In genomic region chr3:62451211-62451892, GRCh38 we compare ENCODE assay signal across 23 cellular contexts.
DNase-seq lines count a peak whose midpoint lies in the region; ATAC-seq, FAIRE-seq and TF ChIP-seq lines count a peak whose summit lies in the region.
"Had no signal": no experiment of that assay in that cellular context is flagged by ENCODE, and none has a peak within 500 bp of the region (broad histone marks: within the 10 kb centered on the region; RNA-seq: fewer than 3 reads in every experiment).

No MANE protein-coding gene starts in this region.

- intact Hi-C loops in HepG2 (cut with micrococcal nuclease; ENCODE audit: unreplicated experiment): no loop called here
- intact Hi-C loops in right lobe of liver (cut with DNase I): no loop called here

- no peaks in the 10 kb centered on the region for H3K36me3 Mint-ChIP-seq in activated naive CD8-positive, alpha-beta T cell treated with anti-CD3 and anti-CD28 coated beads, Interleukin-2, amount 50 U/mL, for 24 hours (ENCODE audit: low read depth)
- peaks cover 7% of the 10 kb centered on the region for H3K36me3 Mint-ChIP-seq in progenitor cell of endocrine pancreas (ENCODE audit: insufficient read depth)
- H3K36me3 Mint-ChIP-seq: CD14-positive monocyte had no signal

- no peak for ATAC-seq in HepG2
- ATAC-seq in right lobe of liver: no peak
- peak; percentile 40 for ATAC-seq in activated naive CD8-positive, alpha-beta T cell treated with anti-CD3 and anti-CD28 coated beads, Interleukin-2, amount 50 U/mL, for 24 hours
- ATAC-seq: A549 had no signal

- H3K36me3 ChIP-seq in HepG2 (replicated peaks in 1 of 2; ENCODE audit: control insufficient read depth in 1 of 2, insufficient read depth in 2 of 2, low read length in 2 of 2) (no peaks in the 10 kb centered on the region), right lobe of liver (no peaks in the 10 kb centered on the region)
- H3K36me3 ChIP-seq: MG63, Peyer's patch, SJCRH30 had no signal

- H3K27me3 ChIP-seq in HepG2 (ENCODE audit: control insufficient read depth in 1 of 2, insufficient read depth in 2 of 2, low read length in 2 of 2): peaks cover 0 to 8% of the 10 kb centered on the region in 2 experiments; a peak in 1 of 5 replicates
- H3K27me3 ChIP-seq in right lobe of liver: no peaks in the 10 kb centered on the region
- H3K27me3 ChIP-seq: MG63, Peyer's patch, SJCRH30 had no signal

- CTCF ChIA-PET in HepG2 (lab: Yijun Ruan, JAX; ENCODE audit: low intra/inter-chr PET ratio, low total read pairs): interaction anchor here (0.7 kb wide), 1 partner anchor 96 kb away, joined by 3 read pairs; no protein-coding TSS in a partner anchor

- TF ChIP-seq EP300 in HepG2 (IDR thresholded peaks at IDR 0.05; ENCODE audit: low read depth in 2 of 2, low read length in 2 of 2) (no peak), HepG2 (CRISPR knock-in tag; IDR thresholded peaks at IDR 0.05; ENCODE audit: borderline replicate concordance) (no peak)

- TF ChIP-seq RAD21 in HepG2 (CRISPR knock-in tag; IDR thresholded peaks at IDR 0.05): no peak

- no peaks in the 10 kb centered on the region for H3K9me3 ChIP-seq in HepG2 (ENCODE audit: low read length)
- no peaks in the 10 kb centered on the region for H3K9me3 ChIP-seq in right lobe of liver
- H3K9me3 ChIP-seq: A549, MG63, Peyer's patch, SJCRH30 had no signal

- no peak overlapping the region for H3K27ac ChIP-seq in HepG2 (ENCODE audit: extremely low read length, insufficient read depth, low read length)
- H3K27ac ChIP-seq in right lobe of liver: no peak overlapping the region
- no peak overlapping the region for H3K27ac ChIP-seq in substantia nigra (ENCODE audit: low read depth, low read length, poor library complexity, severe bottlenecking)
- H3K27ac ChIP-seq: A549, Peyer's patch, SJCRH30 had no signal

- no peaks in the 10 kb centered on the region for H3K27me3 Mint-ChIP-seq in activated naive CD8-positive, alpha-beta T cell treated with anti-CD3 and anti-CD28 coated beads, Interleukin-2, amount 50 U/mL, for 24 hours
- H3K27me3 Mint-ChIP-seq in progenitor cell of endocrine pancreas: no peaks in the 10 kb centered on the region
- H3K27me3 Mint-ChIP-seq: B cell had no signal

- H3K4me3 ChIP-seq in HepG2 (replicated peaks in 1 of 3; ENCODE audit: insufficient read depth in 1 of 3, low read depth in 2 of 3, low read length in 3 of 3): no peak overlapping the region
- no peak overlapping the region for H3K4me3 ChIP-seq in right lobe of liver
- H3K4me3 ChIP-seq: A549, MG63, Peyer's patch, SJCRH30 had no signal

- WGBS in HepG2 (ENCODE audit: low lambda C conversion rate): 25% methylated on average over 8 of the region's 8 CpGs
- WGBS in right lobe of liver (ENCODE audit: insufficient coverage, low coverage, low lambda C conversion rate, missing lambda C conversion rate): 59% methylated on average over 7 of the region's 8 CpGs

- H4K20me1 ChIP-seq in HepG2 (ENCODE audit: insufficient read depth, low read length): no peaks in the 10 kb centered on the region

- H3K9me3 Mint-ChIP-seq in activated naive CD8-positive, alpha-beta T cell treated with anti-CD3 and anti-CD28 coated beads, Interleukin-2, amount 50 U/mL, for 24 hours: no peaks in the 10 kb centered on the region
- no peaks in the 10 kb centered on the region for H3K9me3 Mint-ChIP-seq in progenitor cell of endocrine pancreas (ENCODE audit: low read depth)
- H3K9me3 Mint-ChIP-seq: HFFc6 had no signal

- H3K9ac ChIP-seq in HepG2 (ENCODE audit: insufficient read depth, low read depth, low read length): no peak overlapping the region

- no peak overlapping the region for H3K4me2 ChIP-seq in HepG2 (ENCODE audit: low read depth, low read length)
- H3K4me2 ChIP-seq: A549 had no signal

- H3K79me2 ChIP-seq in HepG2 (ENCODE audit: insufficient read depth, low read length): no peaks in the 10 kb centered on the region

- TF ChIP-seq CTCF in HepG2 (CRISPR knock-in tag; IDR thresholded peaks at IDR 0.05) (no peak), right lobe of liver (IDR thresholded peaks at IDR 0.05) (no peak), progenitor cell of endocrine pancreas (IDR thresholded peaks at IDR 0.05; ENCODE audit: unreplicated experiment) (no peak)

- in situ Hi-C loops in HepG2 (cut with HindIII; ENCODE audit: extremely low pct_ligation_motif_present, low pct_unique_long_range_greater_than_20kb): no loop called here

- no peak overlapping the region for H3K4me3 Mint-ChIP-seq in activated naive CD8-positive, alpha-beta T cell treated with anti-CD3 and anti-CD28 coated beads, Interleukin-2, amount 50 U/mL, for 24 hours
- peak overlapping the region; percentile 17 for H3K4me3 Mint-ChIP-seq in progenitor cell of endocrine pancreas (ENCODE audit: low read depth)
- H3K4me3 Mint-ChIP-seq: B cell, CD14-positive monocyte, HFFc6 had no signal

- no peak for FAIRE-seq in HepG2 (lab: Jason Lieb, UNC)
- FAIRE-seq: A549, D721Med, H54 had no signal

- BruUV-seq in HepG2 (replicated peaks; lab: Mats Ljungman, UMichigan): no TSS peak

- H2AFZ ChIP-seq in HepG2 (ENCODE audit: low read length): no peak overlapping the region

- DNase-seq in HepG2 (ENCODE audit: low spot score) (no peak), right lobe of liver (no peak), progenitor cell of endocrine pancreas (ENCODE audit: low spot score, unreplicated experiment) (no peak), NCI-H1417 (lab: John Stamatoyannopoulos, UW) (no peak), substantia nigra (lab: John Stamatoyannopoulos, UW) (no peak)
- no peak for DNase-seq in activated naive CD8-positive, alpha-beta T cell treated with anti-CD3 and anti-CD28 coated beads, Interleukin-2, amount 50 U/mL, for 24 hours
- no peak for DNase-seq in central memory CD4-positive, alpha-beta T cell
- DNase-seq: HFFc6, MG63, NCI-H1048, NCI-H1436, NCI-H1930, NCI-H2171, NCI-H345, NCI-H524, NCI-H82, Peyer's patch, SJCRH30 had no signal

- TF ChIP-seq POLR2A in HepG2 (IDR thresholded peaks at IDR 0.05; ENCODE audit: insufficient read depth in 1 of 2, low read depth in 2 of 2, low read length in 2 of 2) (no peak), right lobe of liver (IDR thresholded peaks at IDR 0.05) (no peak)

- peaks cover 17% of the 10 kb centered on the region for H3K4me1 Mint-ChIP-seq in activated naive CD8-positive, alpha-beta T cell treated with anti-CD3 and anti-CD28 coated beads, Interleukin-2, amount 50 U/mL, for 24 hours
- peaks cover 9% of the 10 kb centered on the region for H3K4me1 Mint-ChIP-seq in progenitor cell of endocrine pancreas (ENCODE audit: low read depth)
- H3K4me1 Mint-ChIP-seq: B cell, CD14-positive monocyte had no signal

- POLR2A ChIA-PET in HepG2 (lab: Yijun Ruan, JAX): no interaction called here

- no peak overlapping the region for H3K27ac Mint-ChIP-seq in activated naive CD8-positive, alpha-beta T cell treated with anti-CD3 and anti-CD28 coated beads, Interleukin-2, amount 50 U/mL, for 24 hours
- H3K27ac Mint-ChIP-seq in progenitor cell of endocrine pancreas: peak overlapping the region; percentile 72
- H3K27ac Mint-ChIP-seq: B cell, CD14-positive monocyte, HFFc6 had no signal

- H3K4me1 ChIP-seq in HepG2 (ENCODE audit: insufficient read depth, low read length) (no peaks in the 10 kb centered on the region), right lobe of liver (no peaks in the 10 kb centered on the region)
- H3K4me1 ChIP-seq: A549, Peyer's patch, SJCRH30 had no signal

TF ChIP-seq in HepG2, 621 proteins besides CTCF, POLR2A, EP300 and RAD21:
- peak; percentile 7 to 52; a peak in 2 of 4 replicates for TF ChIP-seq MAFK (conservative IDR thresholded peaks at IDR 0.05 in 1 of 2, IDR thresholded peaks at IDR 0.05 in 1 of 2; ENCODE audit: low read length in 2 of 2)
- TF ChIP-seq TEAD2 (CRISPR knock-in tag; IDR thresholded peaks at IDR 0.05): no peak
